ENCODE assay signal across 2 cellular contexts in the genomic region with DNA sequence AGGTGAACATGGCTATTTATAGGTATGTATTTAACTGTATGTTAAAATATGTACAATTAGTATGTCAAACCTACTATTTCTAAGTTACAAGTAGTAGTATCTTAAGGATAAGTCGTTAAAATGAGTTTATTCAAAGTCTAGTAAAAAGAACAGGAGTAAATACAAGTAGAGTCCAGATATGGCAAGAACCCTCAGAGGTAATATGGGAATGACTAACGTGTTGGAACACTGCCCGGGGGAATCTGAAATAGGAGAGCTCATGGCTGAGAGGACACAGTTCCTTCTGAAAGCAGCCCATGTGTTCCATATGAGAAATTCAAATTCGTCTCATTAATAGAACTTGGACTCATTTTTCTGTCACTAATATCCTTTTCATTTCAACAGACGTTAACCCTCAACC.
TF ChIP-seq lines count a peak whose summit lies in the region.

No MANE protein-coding gene starts in this region.

TF ChIP-seq in HEK293, 187 proteins besides CTCF, POLR2A, EP300 and RAD21 (continued from another document):
- TF ChIP-seq, protein P1, sequence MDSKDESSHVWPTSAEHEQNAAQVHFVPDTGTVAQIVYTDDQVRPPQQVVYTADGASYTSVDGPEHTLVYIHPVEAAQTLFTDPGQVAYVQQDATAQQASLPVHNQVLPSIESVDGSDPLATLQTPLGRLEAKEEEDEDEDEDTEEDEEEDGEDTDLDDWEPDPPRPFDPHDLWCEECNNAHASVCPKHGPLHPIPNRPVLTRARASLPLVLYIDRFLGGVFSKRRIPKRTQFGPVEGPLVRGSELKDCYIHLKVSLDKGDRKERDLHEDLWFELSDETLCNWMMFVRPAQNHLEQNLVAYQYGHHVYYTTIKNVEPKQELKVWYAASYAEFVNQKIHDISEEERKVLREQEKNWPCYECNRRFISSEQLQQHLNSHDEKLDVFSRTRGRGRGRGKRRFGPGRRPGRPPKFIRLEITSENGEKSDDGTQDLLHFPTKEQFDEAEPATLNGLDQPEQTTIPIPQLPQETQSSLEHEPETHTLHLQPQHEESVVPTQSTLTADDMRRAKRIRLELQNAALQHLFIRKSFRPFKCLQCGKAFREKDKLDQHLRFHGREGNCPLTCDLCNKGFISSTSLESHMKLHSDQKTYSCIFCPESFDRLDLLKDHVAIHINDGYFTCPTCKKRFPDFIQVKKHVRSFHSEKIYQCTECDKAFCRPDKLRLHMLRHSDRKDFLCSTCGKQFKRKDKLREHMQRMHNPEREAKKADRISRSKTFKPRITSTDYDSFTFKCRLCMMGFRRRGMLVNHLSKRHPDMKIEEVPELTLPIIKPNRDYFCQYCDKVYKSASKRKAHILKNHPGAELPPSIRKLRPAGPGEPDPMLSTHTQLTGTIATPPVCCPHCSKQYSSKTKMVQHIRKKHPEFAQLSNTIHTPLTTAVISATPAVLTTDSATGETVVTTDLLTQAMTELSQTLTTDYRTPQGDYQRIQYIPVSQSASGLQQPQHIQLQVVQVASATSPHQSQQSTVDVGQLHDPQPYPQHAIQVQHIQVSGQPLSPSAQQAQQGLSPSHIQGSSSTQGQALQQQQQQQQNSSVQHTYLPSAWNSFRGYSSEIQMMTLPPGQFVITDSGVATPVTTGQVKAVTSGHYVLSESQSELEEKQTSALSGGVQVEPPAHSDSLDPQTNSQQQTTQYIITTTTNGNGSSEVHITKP (tag by site-specific recombination; IDR thresholded peaks at IDR 0.05): peak; percentile 42; the same call in 1 of the 2 replicates
- TF ChIP-seq, protein P2, sequence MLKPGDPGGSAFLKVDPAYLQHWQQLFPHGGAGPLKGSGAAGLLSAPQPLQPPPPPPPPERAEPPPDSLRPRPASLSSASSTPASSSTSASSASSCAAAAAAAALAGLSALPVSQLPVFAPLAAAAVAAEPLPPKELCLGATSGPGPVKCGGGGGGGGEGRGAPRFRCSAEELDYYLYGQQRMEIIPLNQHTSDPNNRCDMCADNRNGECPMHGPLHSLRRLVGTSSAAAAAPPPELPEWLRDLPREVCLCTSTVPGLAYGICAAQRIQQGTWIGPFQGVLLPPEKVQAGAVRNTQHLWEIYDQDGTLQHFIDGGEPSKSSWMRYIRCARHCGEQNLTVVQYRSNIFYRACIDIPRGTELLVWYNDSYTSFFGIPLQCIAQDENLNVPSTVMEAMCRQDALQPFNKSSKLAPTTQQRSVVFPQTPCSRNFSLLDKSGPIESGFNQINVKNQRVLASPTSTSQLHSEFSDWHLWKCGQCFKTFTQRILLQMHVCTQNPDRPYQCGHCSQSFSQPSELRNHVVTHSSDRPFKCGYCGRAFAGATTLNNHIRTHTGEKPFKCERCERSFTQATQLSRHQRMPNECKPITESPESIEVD (tag by site-specific recombination; IDR thresholded peaks at IDR 0.05): peak; percentile 83
TF ChIP-seq in HEK293: peak in this region for 3.

TF ChIP-seq in GM23338, 12 proteins besides CTCF, POLR2A, EP300 and RAD21 (continued from another document):
- TF ChIP-seq, protein P3, sequence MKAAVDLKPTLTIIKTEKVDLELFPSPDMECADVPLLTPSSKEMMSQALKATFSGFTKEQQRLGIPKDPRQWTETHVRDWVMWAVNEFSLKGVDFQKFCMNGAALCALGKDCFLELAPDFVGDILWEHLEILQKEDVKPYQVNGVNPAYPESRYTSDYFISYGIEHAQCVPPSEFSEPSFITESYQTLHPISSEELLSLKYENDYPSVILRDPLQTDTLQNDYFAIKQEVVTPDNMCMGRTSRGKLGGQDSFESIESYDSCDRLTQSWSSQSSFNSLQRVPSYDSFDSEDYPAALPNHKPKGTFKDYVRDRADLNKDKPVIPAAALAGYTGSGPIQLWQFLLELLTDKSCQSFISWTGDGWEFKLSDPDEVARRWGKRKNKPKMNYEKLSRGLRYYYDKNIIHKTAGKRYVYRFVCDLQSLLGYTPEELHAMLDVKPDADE (IDR thresholded peaks at IDR 0.05): no peak
- no peak for TF ChIP-seq EZH2 (IDR thresholded peaks at IDR 0.05; ENCODE audit: low read depth, unreplicated experiment)
- TF ChIP-seq, protein P4, sequence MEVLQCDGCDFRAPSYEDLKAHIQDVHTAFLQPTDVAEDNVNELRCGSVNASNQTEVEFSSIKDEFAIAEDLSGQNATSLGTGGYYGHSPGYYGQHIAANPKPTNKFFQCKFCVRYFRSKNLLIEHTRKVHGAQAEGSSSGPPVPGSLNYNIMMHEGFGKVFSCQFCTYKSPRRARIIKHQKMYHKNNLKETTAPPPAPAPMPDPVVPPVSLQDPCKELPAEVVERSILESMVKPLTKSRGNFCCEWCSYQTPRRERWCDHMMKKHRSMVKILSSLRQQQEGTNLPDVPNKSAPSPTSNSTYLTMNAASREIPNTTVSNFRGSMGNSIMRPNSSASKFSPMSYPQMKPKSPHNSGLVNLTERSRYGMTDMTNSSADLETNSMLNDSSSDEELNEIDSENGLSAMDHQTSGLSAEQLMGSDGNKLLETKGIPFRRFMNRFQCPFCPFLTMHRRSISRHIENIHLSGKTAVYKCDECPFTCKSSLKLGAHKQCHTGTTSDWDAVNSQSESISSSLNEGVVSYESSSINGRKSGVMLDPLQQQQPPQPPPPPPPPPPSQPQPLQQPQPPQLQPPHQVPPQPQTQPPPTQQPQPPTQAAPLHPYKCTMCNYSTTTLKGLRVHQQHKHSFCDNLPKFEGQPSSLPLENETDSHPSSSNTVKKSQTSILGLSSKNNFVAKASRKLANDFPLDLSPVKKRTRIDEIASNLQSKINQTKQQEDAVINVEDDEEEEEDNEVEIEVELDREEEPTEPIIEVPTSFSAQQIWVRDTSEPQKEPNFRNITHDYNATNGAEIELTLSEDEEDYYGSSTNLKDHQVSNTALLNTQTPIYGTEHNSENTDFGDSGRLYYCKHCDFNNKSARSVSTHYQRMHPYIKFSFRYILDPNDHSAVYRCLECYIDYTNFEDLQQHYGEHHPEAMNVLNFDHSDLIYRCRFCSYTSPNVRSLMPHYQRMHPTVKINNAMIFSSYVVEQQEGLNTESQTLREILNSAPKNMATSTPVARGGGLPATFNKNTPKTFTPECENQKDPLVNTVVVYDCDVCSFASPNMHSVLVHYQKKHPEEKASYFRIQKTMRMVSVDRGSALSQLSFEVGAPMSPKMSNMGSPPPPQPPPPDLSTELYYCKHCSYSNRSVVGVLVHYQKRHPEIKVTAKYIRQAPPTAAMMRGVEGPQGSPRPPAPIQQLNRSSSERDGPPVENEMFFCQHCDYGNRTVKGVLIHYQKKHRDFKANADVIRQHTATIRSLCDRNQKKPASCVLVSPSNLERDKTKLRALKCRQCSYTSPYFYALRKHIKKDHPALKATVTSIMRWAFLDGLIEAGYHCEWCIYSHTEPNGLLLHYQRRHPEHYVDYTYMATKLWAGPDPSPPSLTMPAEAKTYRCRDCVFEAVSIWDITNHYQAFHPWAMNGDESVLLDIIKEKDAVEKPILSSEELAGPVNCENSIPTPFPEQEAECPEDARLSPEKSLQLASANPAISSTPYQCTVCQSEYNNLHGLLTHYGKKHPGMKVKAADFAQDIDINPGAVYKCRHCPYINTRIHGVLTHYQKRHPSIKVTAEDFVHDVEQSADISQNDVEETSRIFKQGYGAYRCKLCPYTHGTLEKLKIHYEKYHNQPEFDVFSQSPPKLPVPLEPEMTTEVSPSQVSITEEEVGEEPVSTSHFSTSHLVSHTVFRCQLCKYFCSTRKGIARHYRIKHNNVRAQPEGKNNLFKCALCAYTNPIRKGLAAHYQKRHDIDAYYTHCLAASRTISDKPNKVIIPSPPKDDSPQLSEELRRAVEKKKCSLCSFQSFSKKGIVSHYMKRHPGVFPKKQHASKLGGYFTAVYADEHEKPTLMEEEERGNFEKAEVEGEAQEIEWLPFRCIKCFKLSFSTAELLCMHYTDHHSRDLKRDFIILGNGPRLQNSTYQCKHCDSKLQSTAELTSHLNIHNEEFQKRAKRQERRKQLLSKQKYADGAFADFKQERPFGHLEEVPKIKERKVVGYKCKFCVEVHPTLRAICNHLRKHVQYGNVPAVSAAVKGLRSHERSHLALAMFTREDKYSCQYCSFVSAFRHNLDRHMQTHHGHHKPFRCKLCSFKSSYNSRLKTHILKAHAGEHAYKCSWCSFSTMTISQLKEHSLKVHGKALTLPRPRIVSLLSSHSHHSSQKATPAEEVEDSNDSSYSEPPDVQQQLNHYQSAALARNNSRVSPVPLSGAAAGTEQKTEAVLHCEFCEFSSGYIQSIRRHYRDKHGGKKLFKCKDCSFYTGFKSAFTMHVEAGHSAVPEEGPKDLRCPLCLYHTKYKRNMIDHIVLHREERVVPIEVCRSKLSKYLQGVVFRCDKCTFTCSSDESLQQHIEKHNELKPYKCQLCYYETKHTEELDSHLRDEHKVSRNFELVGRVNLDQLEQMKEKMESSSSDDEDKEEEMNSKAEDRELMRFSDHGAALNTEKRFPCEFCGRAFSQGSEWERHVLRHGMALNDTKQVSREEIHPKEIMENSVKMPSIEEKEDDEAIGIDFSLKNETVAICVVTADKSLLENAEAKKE (CRISPR knock-in tag; IDR thresholded peaks at IDR 0.05): no peak
- TF ChIP-seq EZH2phosphoT487 (IDR thresholded peaks at IDR 0.05; ENCODE audit: unreplicated experiment): no peak
- TF ChIP-seq JUNB (IDR thresholded peaks at IDR 0.05; ENCODE audit: unreplicated experiment): no peak
- TF ChIP-seq ZNF114 (CRISPR knock-in tag; IDR thresholded peaks at IDR 0.05): no peak
- no peak for TF ChIP-seq NANOG (IDR thresholded peaks at IDR 0.05; ENCODE audit: borderline replicate concordance)
- TF ChIP-seq STAT1 (IDR thresholded peaks at IDR 0.05; ENCODE audit: unreplicated experiment): no peak
